ENCODE assay signal across 26 cellular contexts in the genomic region with DNA sequence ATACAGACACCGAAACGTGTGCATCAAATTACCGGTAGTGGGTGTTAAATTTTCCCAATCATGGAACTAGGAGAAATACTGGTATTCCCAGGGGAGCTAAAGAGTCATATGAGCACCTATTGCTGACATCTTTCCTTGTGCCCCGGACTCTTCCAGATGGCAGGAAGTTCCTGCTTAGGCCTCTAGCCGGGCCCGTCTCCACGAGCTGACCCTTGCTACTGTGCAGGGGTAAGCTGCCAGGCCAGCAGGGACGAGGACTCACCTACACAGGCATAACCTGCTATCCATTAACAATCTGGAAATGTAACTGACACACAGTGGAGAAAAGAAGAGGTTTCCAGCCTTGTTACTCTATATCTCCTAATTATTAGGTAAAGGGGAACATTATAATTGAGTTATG.
"Had no signal": no experiment of that assay in that cellular context is flagged by ENCODE, and none has a peak within 500 bp of the region (broad histone marks: within the 10 kb centered on the region; RNA-seq: fewer than 3 reads in every experiment).

No MANE protein-coding gene starts in this region.

- H3K27me3 Mint-ChIP-seq: activated CD4-positive, alpha-beta T cell treated with anti-CD3 and anti-CD28 coated beads for 36 hours had no signal

- DNase-seq: activated CD4-positive, alpha-beta T cell treated with anti-CD3 and anti-CD28 coated beads for 36 hours; activated CD4-positive, alpha-beta T cell treated with anti-CD3 and anti-CD28 coated beads, Interleukin-2, amount 50 U/mL, for 4 hours; activated CD8-positive, alpha-beta memory T cell treated with anti-CD3 and anti-CD28 coated beads for 24 hours; activated effector memory CD4-positive, alpha-beta T cell treated with anti-CD3 and anti-CD28 coated beads, Interleukin-2, amount 50 U/mL, for 16 hours; activated naive CD4-positive, alpha-beta T cell treated with Interleukin-2 at 50 U/mL for 16 hours; activated T-cell treated with anti-CD3 and anti-CD28 coated beads, Interleukin-2, amount 50 U/mL, for 4 hours; amygdala; caudate nucleus; MM.1S; NCI-H1105; NCI-H1436 treated with DMSO at 0.1 percent for 48 hours; NCI-H187 treated with DMSO at 0.1 percent for 48 hours; NCI-H2081 treated with DMSO at 0.1 percent for 48 hours; NCI-H2171; NCI-H2227 treated with DMSO at 0.1 percent for 48 hours; NCI-H526; NCI-H774; NK-92 treated with Interleukin-12 subunit alpha and Interleukin-12 subunit beta, amount 100 ng/mL, for 24 hours; OCI-M1; RPMI8226; T-helper 1 cell had no signal

- ATAC-seq: activated CD4-positive, alpha-beta T cell treated with anti-CD3 and anti-CD28 coated beads for 36 hours; activated T-cell treated with anti-CD3 and anti-CD28 coated beads, Interleukin-2, amount 50 U/mL, for 4 hours; Panc1; Right ventricle myocardium inferior had no signal

- H3K27ac ChIP-seq: SK-N-MC, VCaP had no signal

- H3K4me3 Mint-ChIP-seq: activated CD4-positive, alpha-beta T cell treated with anti-CD3 and anti-CD28 coated beads for 36 hours; activated naive CD8-positive, alpha-beta T cell; activated T-cell treated with anti-CD3 and anti-CD28 coated beads, Interleukin-2, amount 50 U/mL, for 4 hours had no signal

- H3K9me3 Mint-ChIP-seq: activated T-cell treated with anti-CD3 and anti-CD28 coated beads, Interleukin-2, amount 50 U/mL, for 4 hours had no signal

- H3K4me3 ChIP-seq: SK-N-MC had no signal

- H3K27ac Mint-ChIP-seq: activated CD4-positive, alpha-beta T cell treated with anti-CD3 and anti-CD28 coated beads for 36 hours; activated naive CD8-positive, alpha-beta T cell had no signal
